ENCODE assay signal across 15 cellular contexts in genomic region chr17:80995131-80995530, GRCh38. TPM values are rescaled to one million over a fixed set of nuclear protein-coding genes. Genes with fewer than 3 reads are reported as not detected.
DNase-seq lines count a peak whose midpoint lies in the region; ATAC-seq and TF ChIP-seq lines count a peak whose summit lies in the region.
"Had no signal": no experiment of that assay in that cellular context is flagged by ENCODE, and none has a peak within 500 bp of the region (broad histone marks: within the 10 kb centered on the region; RNA-seq: fewer than 3 reads in every experiment).

No MANE protein-coding gene starts in this region.

- WGBS in spleen, 5 donors, result 90 to 97% (median 95%) methylated on average over 5 to 13 of the region's 13 CpGs

- intact Hi-C loops in spleen (cut with DNase I; ENCODE audit: low total_unique reads), result loop anchor here (10.0 kb wide), 1 partner anchor 100 kb away; no protein-coding TSS in a partner anchor

- H3K4me3 ChIP-seq in H7 (ENCODE audit: insufficient read depth, low read depth, low read length) (no peak overlapping the region), spleen (no peak overlapping the region)
- H3K4me3 ChIP-seq: A549, HAP-1 had no signal

- no peaks in the 10 kb centered on the region for H3K9me3 ChIP-seq in spleen
- H3K9me3 ChIP-seq: A549, HAP-1 had no signal

- H3K4me1 ChIP-seq in spleen, result peaks cover 15 to 52% (median 31%) of the 10 kb centered on the region in 6 donors
- H3K4me1 ChIP-seq: HAP-1 had no signal

- ATAC-seq in GM18868 (IDR thresholded peaks at IDR 0.05; ENCODE audit: unreplicated experiment) (no peak), HG02981 (IDR thresholded peaks at IDR 0.05; ENCODE audit: unreplicated experiment) (no peak), HG02571 (IDR thresholded peaks at IDR 0.05; ENCODE audit: unreplicated experiment) (no peak)
- ATAC-seq: A549 had no signal

- H3K36me3 ChIP-seq in H7 (replicated peaks; ENCODE audit: control insufficient read depth, insufficient read depth, low read length), result peaks cover 2% of the 10 kb centered on the region
- peaks cover 5 to 67% (median 56%) of the 10 kb centered on the region in 6 donors for H3K36me3 ChIP-seq in spleen

- H3K27me3 ChIP-seq in H7 (ENCODE audit: control insufficient read depth, insufficient read depth, low read length) (peaks cover 2% of the 10 kb centered on the region; the same call in 1 of the 2 replicates), spleen (replicated peaks in 1 of 7) (no peaks in the 10 kb centered on the region)

- TF ChIP-seq CTCF in spleen (IDR thresholded peaks at IDR 0.05 in 8 of 11, conservative IDR thresholded peaks at IDR 0.05 in 3 of 11), result no peak

- TF ChIP-seq POLR2A in spleen (IDR thresholded peaks at IDR 0.05), result no peak

- H3K27ac ChIP-seq in spleen, result no peak overlapping the region
- H3K27ac ChIP-seq: A549, HL-60 had no signal

- DNase-seq in COLO668 (lab: John Stamatoyannopoulos, UW; ENCODE audit: unreplicated experiment) (peak; percentile 68), H7 (peak; percentile 45), epidermal melanocyte (ENCODE audit: insufficient read length, low spot score) (peak; percentile 4), spleen (peak; percentile 65)
- DNase-seq: CD8-positive, alpha-beta memory T cell; DMS53; GF-D8; GOT3; KBM-7 had no signal

RNA-seq across cellular contexts. Expression of gene CHMP6, which starts 3.5 kb away (rescaled TPM):
- 13.0 and 15.0 TPM in 2 replicates for total RNA-seq in H7 (2014; rRNA removed; shearing (Covaris generic))
- total RNA-seq in spleen, result 10 to 100 TPM; 23.0 to 35.7 (median 31.5) TPM
- 10 to 100 TPM; 24.0 to 41.1 (median 25.4) TPM for polyA plus RNA-seq in spleen

RNA-seq across cellular contexts. Expression of gene BAIAP2, which starts 39.8 kb away (rescaled TPM):
- total RNA-seq in H7 (2014; rRNA removed; shearing (Covaris generic)), result 14.9 and 19.5 TPM in 2 replicates
- 10 to 100 TPM; 12.7 to 33.2 (median 23.4) TPM for total RNA-seq in spleen
- polyA plus RNA-seq in spleen, result 10 to 100 TPM in 1 of 3 donors, 1 to 10 TPM in 2; 2.8 to 11.8 (median 4.4) TPM

Comparison
In these comparisons a context has a peak if more than half of its experiments do, and no peak if none do; other contexts are left out.
1. DNase-seq: peak in every context shown above with its lines; median percentile 68 in COLO668; 65 in spleen; 45 in H7; 4 in epidermal melanocyte.